Comparison of ENCODE assay signal across 15 cellular contexts in genomic region chr12:1972260-1972659, GRCh38. TPM values are rescaled to one million over a fixed set of nuclear protein-coding genes. Genes with fewer than 3 reads are reported as not detected.
DNase-seq lines count a peak whose midpoint lies in the region; ATAC-seq lines count a peak whose summit lies in the region.
"Had no signal": no experiment of that assay in that cellular context is flagged by ENCODE, and none has a peak within 500 bp of the region (broad histone marks: within the 10 kb centered on the region; RNA-seq: fewer than 3 reads in every experiment).

No MANE protein-coding gene starts in this region.

- ATAC-seq in right cardiac atrium (no peak), GM21367 (IDR thresholded peaks at IDR 0.05; ENCODE audit: unreplicated experiment) (no peak)
- ATAC-seq: GM12878; naive thymus-derived CD8-positive, alpha-beta T cell had no signal

- 60% methylated on average over 1 of the region's 1 CpG for WGBS in right cardiac atrium

- intact Hi-C loops in right cardiac atrium (cut with DNase I): loop anchor here in 2 of 4 donors (5.0 kb wide), 2 partner anchors 60 to 65 kb away; no protein-coding TSS in a partner anchor

- no peak overlapping the region for H3K9ac ChIP-seq in skeletal muscle satellite cell (ENCODE audit: low read depth, low read length)

- peak overlapping the region; percentile 33 for H3K4me2 ChIP-seq in skeletal muscle satellite cell (ENCODE audit: low read length)

- H3K4me3 ChIP-seq in right cardiac atrium (ENCODE audit: low read length) (peak overlapping the region; percentile 65), skeletal muscle satellite cell (ENCODE audit: low read length) (no peak overlapping the region)
- H3K4me3 ChIP-seq: GM12878, Peyer's patch had no signal

- H3K27ac ChIP-seq in right cardiac atrium (ENCODE audit: low read length): no peak overlapping the region

- DNase-seq in ELR (ENCODE audit: low read depth) (peak; percentile 62), amniotic stem cell (lab: John Stamatoyannopoulos, UW) (peak; percentile 3), right cardiac atrium (no peak), SK-N-DZ (ENCODE audit: low spot score) (no peak), COLO668 (lab: John Stamatoyannopoulos, UW; ENCODE audit: unreplicated experiment) (no peak), AML-193 (lab: John Stamatoyannopoulos, UW) (no peak)
- DNase-seq: activated T-cell treated with anti-CD3 and anti-CD28 coated beads for 4 hours; Calu3; central memory CD4-positive, alpha-beta T cell; Karpas-422; naive thymus-derived CD8-positive, alpha-beta T cell; Peyer's patch had no signal

- H3K36me3 ChIP-seq in skeletal muscle satellite cell (ENCODE audit: insufficient read depth, low read length): no peaks in the 10 kb centered on the region
- H3K36me3 ChIP-seq: Peyer's patch had no signal

- no peaks in the 10 kb centered on the region for H3K27me3 ChIP-seq in right cardiac atrium (ENCODE audit: control insufficient read depth, insufficient read depth)
- H3K27me3 ChIP-seq in skeletal muscle satellite cell (ENCODE audit: control insufficient read depth, insufficient read depth, low read length): no peaks in the 10 kb centered on the region
- H3K27me3 ChIP-seq: Peyer's patch had no signal

- H3K9me3 ChIP-seq in right cardiac atrium (ENCODE audit: control insufficient read depth, low read length) (no peaks in the 10 kb centered on the region), skeletal muscle satellite cell (replicated peaks; ENCODE audit: low read length) (no peaks in the 10 kb centered on the region)
- H3K9me3 ChIP-seq: Peyer's patch had no signal

- H3K4me1 ChIP-seq in right cardiac atrium (ENCODE audit: control insufficient read depth, insufficient read depth, low read length) (no peaks in the 10 kb centered on the region), skeletal muscle satellite cell (ENCODE audit: control insufficient read depth, insufficient read depth, low read length) (peaks cover 14% of the 10 kb centered on the region)
- H3K4me1 ChIP-seq: Peyer's patch had no signal

RNA-seq across cellular contexts. Expression of gene DCP1B, which starts 32.0 kb away (rescaled TPM):
- total RNA-seq in right cardiac atrium: 1 to 10 TPM; 3.5 to 4.8 (median 3.6) TPM
- 3.4 TPM for polyA plus RNA-seq in right cardiac atrium
- total RNA-seq in skeletal muscle satellite cell (2012; rRNA removed): 10.0 and 10.6 TPM in 2 replicates
- polyA plus RNA-seq in SK-N-DZ (2014; cell fraction: cytosol; rRNA removed): 13.1 and 20.2 TPM in 2 replicates
- 17.4 and 23.0 TPM in 2 replicates for polyA plus RNA-seq in SK-N-DZ (2014; cell fraction: nucleus; rRNA removed)

RNA-seq across cellular contexts. Expression of gene CACNA2D4, which starts 53.8 kb away (rescaled TPM):
- total RNA-seq in right cardiac atrium: 1 to 10 TPM; 1.0 to 3.0 (median 1.9) TPM
- polyA plus RNA-seq in right cardiac atrium: 1.2 TPM
- 0.66 TPM in 1 of 2 replicates, not detected in the other for total RNA-seq in skeletal muscle satellite cell (2012; rRNA removed)
- polyA plus RNA-seq in SK-N-DZ (2014; cell fraction: cytosol; rRNA removed): not detected in 2 replicates
- polyA plus RNA-seq in SK-N-DZ (2014; cell fraction: nucleus; rRNA removed): 0.21 and 1.6 TPM in 2 replicates

Comparison
In these comparisons a context has a peak if more than half of its experiments do, and no peak if none do; other contexts are left out.
1. DNase-seq: peak in ELR (single experiment) and amniotic stem cell (single experiment); none in right cardiac atrium (0 of 3), SK-N-DZ (single experiment), COLO668 (single experiment) and AML-193 (0 of 2).